19 cellular contexts compared by ENCODE assay signal in genomic region chr20:62437985-62438384, GRCh38. TPM values are rescaled to one million over a fixed set of nuclear protein-coding genes. Genes with fewer than 3 reads are reported as not detected.
DNase-seq lines count a peak whose midpoint lies in the region; ATAC-seq and TF ChIP-seq lines count a peak whose summit lies in the region.
"Had no signal": no experiment of that assay in that cellular context is flagged by ENCODE, and none has a peak within 500 bp of the region (broad histone marks: within the 10 kb centered on the region; RNA-seq: fewer than 3 reads in every experiment).

No MANE protein-coding gene starts in this region.

- no peak for TF ChIP-seq EP300 in SK-N-SH (IDR thresholded peaks at IDR 0.05; ENCODE audit: borderline replicate concordance in 1 of 2, low read depth in 1 of 2, low read length in 1 of 2)

- POLR2A ChIA-PET in Panc1 (lab: Charles Lee): no interaction called here
- POLR2A ChIA-PET in SK-N-SH (lab: Yijun Ruan, JAX): no interaction called here

- CTCF ChIA-PET in Panc1 (lab: Charles Lee): no interaction called here
- CTCF ChIA-PET in SK-N-SH (lab: Yijun Ruan, JAX): interaction anchor here (1.4 to 1.8 kb wide), 2 partner anchors 11 to 28 kb away, joined by 4 to 5 read pairs; no protein-coding TSS in a partner anchor

- no peak overlapping the region for H3K4me2 ChIP-seq in hepatocyte
- no peak overlapping the region for H3K4me2 ChIP-seq in SK-N-SH

- no peak overlapping the region for H3K4me3 ChIP-seq in Panc1 (ENCODE audit: low read depth in 2 of 2, low read length in 2 of 2)
- H3K4me3 ChIP-seq in hepatocyte: no peak overlapping the region
- H3K4me3 ChIP-seq in SK-N-SH (ENCODE audit: low read depth in 2 of 2, low read length in 1 of 2): no peak overlapping the region
- H3K4me3 ChIP-seq: body of pancreas, heart left ventricle had no signal

- WGBS in hepatocyte (ENCODE audit: low lambda C conversion rate, missing lambda C conversion rate): 84% methylated on average over 20 of the region's 21 CpGs
- WGBS in SK-N-SH (ENCODE audit: low lambda C conversion rate): 85% methylated on average over 6 of the region's 21 CpGs

- H3K9ac ChIP-seq in SK-N-SH: no peak overlapping the region

- peak; percentile 94 for DNase-seq in DMS 273 (lab: John Stamatoyannopoulos, UW; ENCODE audit: unreplicated experiment)
- DNase-seq in NCI-H1105 treated with DMSO at 0.1 percent for 48 hours (lab: John Stamatoyannopoulos, UW): peak; percentile 81
- no peak for DNase-seq in Panc1 (ENCODE audit: low read depth, low spot score)
- DNase-seq in hepatocyte (ENCODE audit: low spot score): no peak
- DNase-seq in mesenteric fat pad (ENCODE audit: low spot score): no peak
- DNase-seq in activated CD4-positive, alpha-beta T cell treated with anti-CD3 and anti-CD28 coated beads, Interleukin-2, amount 50 U/mL, for 1 hour: no peak
- no peak for DNase-seq in SK-N-SH
- DNase-seq: activated CD4-positive, alpha-beta T cell treated with anti-CD3 and anti-CD28 coated beads, Interleukin-2, amount 10 ng/mL, durations not matched to agents 24 days and 14 days; body of pancreas; CD8-positive, alpha-beta memory T cell; dermis blood vessel endothelial cell; NCI-H1048; stimulated activated naive CD4-positive, alpha-beta T cell treated with Interleukin-2 at 50 U/mL for 16 hours had no signal

- TF ChIP-seq CTCF in Panc1 (IDR thresholded peaks at IDR 0.05) (no peak), hepatocyte (IDR thresholded peaks at IDR 0.05; ENCODE audit: poor library complexity) (no peak), SK-N-SH (IDR thresholded peaks at IDR 0.05) (no peak)

- H3K79me2 ChIP-seq in hepatocyte (no peaks in the 10 kb centered on the region), SK-N-SH (ENCODE audit: insufficient read depth) (no peaks in the 10 kb centered on the region)

- no peaks in the 10 kb centered on the region for H4K20me1 ChIP-seq in hepatocyte (ENCODE audit: insufficient read depth, poor library complexity, severe bottlenecking)
- H4K20me1 ChIP-seq in SK-N-SH (ENCODE audit: insufficient read depth): no peaks in the 10 kb centered on the region

- H3K4me1 ChIP-seq in Panc1 (ENCODE audit: control insufficient read depth, insufficient read depth, low read length): no peaks in the 10 kb centered on the region
- peaks cover 20% of the 10 kb centered on the region for H3K4me1 ChIP-seq in hepatocyte (ENCODE audit: insufficient read depth)
- no peaks in the 10 kb centered on the region; a peak in 1 of 4 replicates for H3K4me1 ChIP-seq in SK-N-SH (ENCODE audit: control insufficient read depth in 1 of 2, insufficient read depth in 2 of 2, low read depth in 1 of 2, low read length in 1 of 2)
- H3K4me1 ChIP-seq: body of pancreas had no signal

- H3K27me3 ChIP-seq in Panc1 (ENCODE audit: control insufficient read depth, insufficient read depth, low read length): no peaks in the 10 kb centered on the region
- H3K27me3 ChIP-seq in hepatocyte: no peaks in the 10 kb centered on the region
- no peaks in the 10 kb centered on the region; the same call in 1 of the 2 replicates for H3K27me3 ChIP-seq in SK-N-SH (ENCODE audit: insufficient read depth)
- H3K27me3 ChIP-seq: body of pancreas had no signal

- in situ Hi-C loops in Panc1 (cut with HindIII; ENCODE audit: low pct_unique_long_range_greater_than_20kb, low sequenced_read_pairs): no loop called here

- H3K36me3 ChIP-seq in Panc1 (ENCODE audit: control insufficient read depth, insufficient read depth, low read length) (no peaks in the 10 kb centered on the region), hepatocyte (replicated peaks; ENCODE audit: insufficient read depth, low read depth) (no peaks in the 10 kb centered on the region), SK-N-SH (replicated peaks in 1 of 2; ENCODE audit: control insufficient read depth in 1 of 2, insufficient read depth in 2 of 2, low read length in 1 of 2) (no peaks in the 10 kb centered on the region)
- H3K36me3 ChIP-seq: heart left ventricle had no signal

- H3F3A ChIP-seq in SK-N-SH (replicated peaks; ENCODE audit: insufficient read depth): no peaks in the 10 kb centered on the region

- no peaks in the 10 kb centered on the region for H3K9me2 ChIP-seq in hepatocyte (replicated peaks; ENCODE audit: insufficient read depth)
- H3K9me2 ChIP-seq in SK-N-SH: no peaks in the 10 kb centered on the region

- intact Hi-C loops in Panc1 (cut with micrococcal nuclease; ENCODE audit: unreplicated experiment): no loop called here

- ATAC-seq in Panc1: 0 out of 2 replicates have a peak, but pooled peaks have one; percentile 39
- no peak for ATAC-seq in HG02938 (IDR thresholded peaks at IDR 0.05; ENCODE audit: unreplicated experiment)
- ATAC-seq: activated naive CD4-positive, alpha-beta T cell treated with anti-CD3 and anti-CD28 coated beads, Interleukin-2, amount 50 U/mL, for 72 hours; body of pancreas had no signal

- no TSS peak for BruUV-seq in Panc1 (replicated peaks; lab: Mats Ljungman, UMichigan)

- H3K9me3 ChIP-seq in Panc1 (ENCODE audit: control insufficient read depth, insufficient read depth, low read depth, low read length): no peaks in the 10 kb centered on the region
- no peaks in the 10 kb centered on the region for H3K9me3 ChIP-seq in hepatocyte (ENCODE audit: low read depth)
- H3K9me3 ChIP-seq in SK-N-SH: no peaks in the 10 kb centered on the region
- H3K9me3 ChIP-seq: body of pancreas, heart left ventricle had no signal

- TF ChIP-seq RAD21 in SK-N-SH (IDR thresholded peaks at IDR 0.05; ENCODE audit: low read length): no peak

- H2AFZ ChIP-seq in hepatocyte (no peak overlapping the region), SK-N-SH (ENCODE audit: low read depth) (no peak overlapping the region)

- no peak overlapping the region for H3K27ac ChIP-seq in Panc1 (ENCODE audit: low read length)
- peak overlapping the region; percentile 60 for H3K27ac ChIP-seq in hepatocyte
- H3K27ac ChIP-seq in SK-N-SH (ENCODE audit: low read depth in 2 of 2, low read length in 1 of 2): no peak overlapping the region
- H3K27ac ChIP-seq: body of pancreas had no signal

TF ChIP-seq in SK-N-SH, 30 proteins besides CTCF, POLR2A, EP300 and RAD21 (continues in another document):
- TF ChIP-seq RFX5 (IDR thresholded peaks at IDR 0.05; ENCODE audit: low read length) (no peak), TEAD4 (IDR thresholded peaks at IDR 0.05; ENCODE audit: borderline replicate concordance, insufficient read depth) (no peak), POLR2AphosphoS5 (IDR thresholded peaks at IDR 0.05; ENCODE audit: low read depth, low read length) (no peak), EZH2phosphoT487 (IDR thresholded peaks at IDR 0.05; ENCODE audit: borderline replicate concordance, low read depth) (no peak), FOSL2 (IDR thresholded peaks at IDR 0.05; ENCODE audit: borderline replicate concordance, low read depth) (no peak), SMC3 (IDR thresholded peaks at IDR 0.05; ENCODE audit: low read depth, low read length) (no peak), FOXM1 (IDR thresholded peaks at IDR 0.05; ENCODE audit: low read depth) (no peak), MEF2A (IDR thresholded peaks at IDR 0.05; ENCODE audit: borderline replicate concordance, low read depth) (no peak), USF1 (IDR thresholded peaks at IDR 0.05; ENCODE audit: borderline replicate concordance, low read depth) (no peak), PBX3 (IDR thresholded peaks at IDR 0.05) (no peak), RCOR1 (IDR thresholded peaks at IDR 0.05; ENCODE audit: low read length) (no peak), TCF12 (IDR thresholded peaks at IDR 0.05) (no peak)

RNA-seq across cellular contexts. Expression of gene RBBP8NL, which starts 10.6 kb away (rescaled TPM):
- total RNA-seq in Panc1 (2021; ENCODE audit: unreplicated experiment): not detected
- polyA plus RNA-seq in Panc1 (2012; ENCODE audit: insufficient read length): not detected
- 4.1 and 5.7 TPM in 2 replicates for total RNA-seq in hepatocyte
- polyA plus RNA-seq in hepatocyte: 6.4 and 6.9 TPM in 2 replicates
- not detected for total RNA-seq in mesenteric fat pad
- not detected in 2 replicates for polyA plus RNA-seq in SK-N-SH (2012; rRNA removed)
- 0.01 TPM in 1 of 2 replicates, not detected in the other for polyA plus RNA-seq in SK-N-SH (2012; cell fraction: cytosol; rRNA removed)
- polyA plus RNA-seq in SK-N-SH (2012; cell fraction: nucleus; rRNA removed): not detected in 2 replicates
- total RNA-seq: activated CD4-positive, alpha-beta T cell treated with anti-CD3 and anti-CD28 coated beads, Interleukin-2, amount 10 ng/mL, durations not matched to agents 24 days and 14 days; activated naive CD4-positive, alpha-beta T cell treated with anti-CD3 and anti-CD28 coated beads, Interleukin-2, amount 50 U/mL, for 72 hours; CD8-positive, alpha-beta memory T cell; dermis blood vessel endothelial cell; heart left ventricle; omental fat pad had no signal
- polyA plus RNA-seq: CD8-positive, alpha-beta memory T cell; heart left ventricle; IgD-negative memory B cell had no signal

RNA-seq across cellular contexts. Expression of gene CABLES2, which starts 30.9 kb away (rescaled TPM):
- total RNA-seq in Panc1 (2021; ENCODE audit: unreplicated experiment) (9.8 TPM), hepatocyte (8.6 and 12.0 TPM in 2 replicates), mesenteric fat pad (2.3 TPM)
- polyA plus RNA-seq in Panc1 (2012; ENCODE audit: insufficient read length): 12.0 TPM
- polyA plus RNA-seq in hepatocyte (17.7 and 19.1 TPM in 2 replicates), SK-N-SH (2012; rRNA removed) (4.2 and 4.8 TPM in 2 replicates)
- polyA plus RNA-seq in SK-N-SH (2012; cell fraction: cytosol; rRNA removed): 2.8 and 4.3 TPM in 2 replicates
- polyA plus RNA-seq in SK-N-SH (2012; cell fraction: nucleus; rRNA removed): 6.6 and 7.6 TPM in 2 replicates

RNA-seq across cellular contexts. Expression of gene GATA5, which starts 37.8 kb away (rescaled TPM):
- total RNA-seq in Panc1 (2021; ENCODE audit: unreplicated experiment) (53.2 TPM), hepatocyte (22.2 and 28.7 TPM in 2 replicates), mesenteric fat pad (0.19 TPM)
- polyA plus RNA-seq in Panc1 (2012; ENCODE audit: insufficient read length): 45.6 TPM
- polyA plus RNA-seq in hepatocyte (43.5 and 53.6 TPM in 2 replicates), SK-N-SH (2012; rRNA removed) (not detected in 2 replicates)
- not detected in 2 replicates for polyA plus RNA-seq in SK-N-SH (2012; cell fraction: cytosol; rRNA removed)
- polyA plus RNA-seq in SK-N-SH (2012; cell fraction: nucleus; rRNA removed): not detected in 2 replicates
- total RNA-seq: activated CD4-positive, alpha-beta T cell treated with anti-CD3 and anti-CD28 coated beads, Interleukin-2, amount 10 ng/mL, durations not matched to agents 24 days and 14 days; activated naive CD4-positive, alpha-beta T cell treated with anti-CD3 and anti-CD28 coated beads, Interleukin-2, amount 50 U/mL, for 72 hours; body of pancreas; CD8-positive, alpha-beta memory T cell; dermis blood vessel endothelial cell had no signal
- polyA plus RNA-seq: CD8-positive, alpha-beta memory T cell; IgD-negative memory B cell; keratinocyte had no signal

RNA-seq across cellular contexts. Expression of gene RPS21, which starts 51.1 kb away (rescaled TPM):
- total RNA-seq in Panc1 (2021; ENCODE audit: unreplicated experiment) (1,761 TPM), hepatocyte (1,754 and 2,772 TPM in 2 replicates), mesenteric fat pad (856 TPM)
- 4,052 TPM for polyA plus RNA-seq in Panc1 (2012; ENCODE audit: insufficient read length)
- polyA plus RNA-seq in hepatocyte (444 and 460 TPM in 2 replicates), SK-N-SH (2012; rRNA removed) (11,376 and 16,625 TPM in 2 replicates)
- 13,224 and 13,754 TPM in 2 replicates for polyA plus RNA-seq in SK-N-SH (2012; cell fraction: cytosol; rRNA removed)
- 2,698 and 3,651 TPM in 2 replicates for polyA plus RNA-seq in SK-N-SH (2012; cell fraction: nucleus; rRNA removed)

Comparison
In these comparisons a context has a peak if more than half of its experiments do, and no peak if none do; other contexts are left out.
1. DNase-seq: peak in DMS 273 (single experiment) and NCI-H1105 treated with DMSO at 0.1 percent for 48 hours (single experiment); none in Panc1 (single experiment), hepatocyte (single experiment), mesenteric fat pad (single experiment), activated CD4-positive, alpha-beta T cell treated with anti-CD3 and anti-CD28 coated beads, Interleukin-2, amount 50 U/mL, for 1 hour (single experiment) and SK-N-SH (single experiment).
2. RNA of gene GATA5, which starts 37.8 kb away (total RNA-seq): 53.2 TPM in Panc1 (single experiment) and 22.2 to 28.7 TPM in hepatocyte; 0.19 TPM in mesenteric fat pad (single experiment); every median in the first group is over 10 times any median in the second.